In genomic region chr20:20497242-20497985, GRCh38 we compare ENCODE assay signal across 19 cellular contexts.
DNase-seq lines count a peak whose midpoint lies in the region; ATAC-seq and TF ChIP-seq lines count a peak whose summit lies in the region.
"Had no signal": no experiment of that assay in that cellular context is flagged by ENCODE, and none has a peak within 500 bp of the region (broad histone marks: within the 10 kb centered on the region; RNA-seq: fewer than 3 reads in every experiment).

No MANE protein-coding gene starts in this region.

- H4K20me1 ChIP-seq in OCI-LY3 (ENCODE audit: insufficient read depth, low read length), result no peaks in the 10 kb centered on the region

- peak overlapping the region; percentile 61 for H3K4me3 ChIP-seq in OCI-LY3 (ENCODE audit: low read length)
- H3K4me3 ChIP-seq: GM23338, suprapubic skin had no signal

- peak overlapping the region; percentile 43 for H2AFZ ChIP-seq in OCI-LY3 (ENCODE audit: low read depth, low read length)
- H2AFZ ChIP-seq: GM23338 had no signal

- no peaks in the 10 kb centered on the region for H3K9me3 ChIP-seq in OCI-LY3 (ENCODE audit: insufficient read depth, low read length)
- H3K9me3 ChIP-seq: suprapubic skin had no signal

- CTCF ChIA-PET in activated naive CD4-positive, alpha-beta T cell treated with anti-CD3 and anti-CD28 coated beads for 36 hours (lab: Charles Lee), result interaction anchor here (0.6 to 1.2 kb wide), 2 partner anchors 13 to 95 kb away, joined by 3 read pairs; no protein-coding TSS in a partner anchor

- peaks cover 26% of the 10 kb centered on the region for H3K4me1 Mint-ChIP-seq in activated naive CD4-positive, alpha-beta T cell treated with anti-CD3 and anti-CD28 coated beads for 36 hours (ENCODE audit: low read depth)
- peaks cover 31% of the 10 kb centered on the region for H3K4me1 Mint-ChIP-seq in stimulated activated effector memory CD8-positive, alpha-beta T cell treated with anti-CD3 and anti-CD28 coated beads, Interleukin-12 subunit alpha, Interleukin-12 subunit beta, amount 100 ng/mL, for 72 hours
- H3K4me1 Mint-ChIP-seq: CD4-positive, CD25-positive, alpha-beta regulatory T cell had no signal

- no peaks in the 10 kb centered on the region for H3K27me3 ChIP-seq in OCI-LY3 (ENCODE audit: low read depth, low read length)
- H3K27me3 ChIP-seq: suprapubic skin had no signal

- H3K4me1 ChIP-seq in OCI-LY3 (ENCODE audit: low read length), result peaks cover 55% of the 10 kb centered on the region
- H3K4me1 ChIP-seq: suprapubic skin had no signal

- H3K9ac ChIP-seq in OCI-LY3 (ENCODE audit: low read length), result peak overlapping the region; percentile 63

- peaks cover 24% of the 10 kb centered on the region for H3K36me3 ChIP-seq in OCI-LY3 (replicated peaks; ENCODE audit: low read depth, low read length)

- H3K36me3 Mint-ChIP-seq in activated naive CD4-positive, alpha-beta T cell treated with anti-CD3 and anti-CD28 coated beads for 36 hours (ENCODE audit: low read depth), result peaks cover 40% of the 10 kb centered on the region
- peaks cover 64% of the 10 kb centered on the region for H3K36me3 Mint-ChIP-seq in stimulated activated effector memory CD8-positive, alpha-beta T cell treated with anti-CD3 and anti-CD28 coated beads, Interleukin-12 subunit alpha, Interleukin-12 subunit beta, amount 100 ng/mL, for 72 hours

- no peaks in the 10 kb centered on the region for H3K79me2 ChIP-seq in OCI-LY3 (ENCODE audit: low read length)

- no peak for TF ChIP-seq CTCF in OCI-LY3 (IDR thresholded peaks at IDR 0.05; ENCODE audit: low read depth, low read length)

- intact Hi-C loops in activated naive CD4-positive, alpha-beta T cell treated with anti-CD3 and anti-CD28 coated beads for 36 hours (cut with micrococcal nuclease), result loop anchor here (1.0 kb wide), 1 partner anchor 8 kb away; no protein-coding TSS in a partner anchor

- peak overlapping the region; percentile 91 for H3K4me2 ChIP-seq in OCI-LY3 (ENCODE audit: low read length)
- H3K4me2 ChIP-seq: GM23338 had no signal

- peak overlapping the region; percentile 96 for H3K27ac ChIP-seq in OCI-LY3 (ENCODE audit: low read length)
- H3K27ac ChIP-seq: suprapubic skin had no signal

- no peak overlapping the region for H3K4me3 Mint-ChIP-seq in activated naive CD4-positive, alpha-beta T cell treated with anti-CD3 and anti-CD28 coated beads for 36 hours
- H3K4me3 Mint-ChIP-seq in stimulated activated effector memory CD8-positive, alpha-beta T cell treated with anti-CD3 and anti-CD28 coated beads, Interleukin-12 subunit alpha, Interleukin-12 subunit beta, amount 100 ng/mL, for 72 hours, result peak overlapping the region; percentile 13
- H3K4me3 Mint-ChIP-seq: CD4-positive, CD25-positive, alpha-beta regulatory T cell; endodermal cell; GM23338; nephron progenitor cell had no signal

- DNase-seq in activated naive CD4-positive, alpha-beta T cell treated with anti-CD3 and anti-CD28 coated beads for 36 hours, result no peak
- no peak for DNase-seq in activated naive CD4-positive, alpha-beta T cell treated with Interleukin-2 at 50 U/mL for 16 hours
- DNase-seq in stimulated activated effector memory CD8-positive, alpha-beta T cell treated with anti-CD3 and anti-CD28 coated beads, Interleukin-12 subunit alpha, Interleukin-12 subunit beta, amount 100 ng/mL, for 72 hours (ENCODE audit: low spot score in 2 of 2), result peak in 1 of 2 donors; percentile 49
- DNase-seq in GM19240 (ENCODE audit: insufficient read length, low spot score), result no peak
- no peak for DNase-seq in NCI-H345 (lab: John Stamatoyannopoulos, UW)
- DNase-seq: CD4-positive, CD25-positive, alpha-beta regulatory T cell; DMS53; endodermal cell; kidney; NCI-H1436; NCI-H2171; NCI-H774; nephron progenitor cell; PC-3 had no signal

- peak overlapping the region; percentile 66 for H3K27ac Mint-ChIP-seq in activated naive CD4-positive, alpha-beta T cell treated with anti-CD3 and anti-CD28 coated beads for 36 hours
- H3K27ac Mint-ChIP-seq in stimulated activated effector memory CD8-positive, alpha-beta T cell treated with anti-CD3 and anti-CD28 coated beads, Interleukin-12 subunit alpha, Interleukin-12 subunit beta, amount 100 ng/mL, for 72 hours, result peak overlapping the region; percentile 8
- H3K27ac Mint-ChIP-seq: CD4-positive, CD25-positive, alpha-beta regulatory T cell; endodermal cell; GM23338; nephron progenitor cell had no signal

- H3K27me3 Mint-ChIP-seq in activated naive CD4-positive, alpha-beta T cell treated with anti-CD3 and anti-CD28 coated beads for 36 hours (ENCODE audit: low read depth), result no peaks in the 10 kb centered on the region
- H3K27me3 Mint-ChIP-seq: CD4-positive, CD25-positive, alpha-beta regulatory T cell had no signal

- ATAC-seq in GM21723 (IDR thresholded peaks at IDR 0.05; ENCODE audit: unreplicated experiment) (peak; percentile 79), GM21526 (IDR thresholded peaks at IDR 0.05; ENCODE audit: low FRiP score, unreplicated experiment) (no peak)
- ATAC-seq in stimulated activated effector memory CD8-positive, alpha-beta T cell treated with anti-CD3 and anti-CD28 coated beads, Interleukin-12 subunit alpha, Interleukin-12 subunit beta, amount 100 ng/mL, for 72 hours, result peak; percentile 85
- ATAC-seq: GM23338 had no signal

- H3K9me3 Mint-ChIP-seq in activated naive CD4-positive, alpha-beta T cell treated with anti-CD3 and anti-CD28 coated beads for 36 hours, result no peaks in the 10 kb centered on the region
- no peaks in the 10 kb centered on the region for H3K9me3 Mint-ChIP-seq in stimulated activated effector memory CD8-positive, alpha-beta T cell treated with anti-CD3 and anti-CD28 coated beads, Interleukin-12 subunit alpha, Interleukin-12 subunit beta, amount 100 ng/mL, for 72 hours
- H3K9me3 Mint-ChIP-seq: CD4-positive, CD25-positive, alpha-beta regulatory T cell; endodermal cell; GM23338; nephron progenitor cell had no signal
